In the genomic region with DNA sequence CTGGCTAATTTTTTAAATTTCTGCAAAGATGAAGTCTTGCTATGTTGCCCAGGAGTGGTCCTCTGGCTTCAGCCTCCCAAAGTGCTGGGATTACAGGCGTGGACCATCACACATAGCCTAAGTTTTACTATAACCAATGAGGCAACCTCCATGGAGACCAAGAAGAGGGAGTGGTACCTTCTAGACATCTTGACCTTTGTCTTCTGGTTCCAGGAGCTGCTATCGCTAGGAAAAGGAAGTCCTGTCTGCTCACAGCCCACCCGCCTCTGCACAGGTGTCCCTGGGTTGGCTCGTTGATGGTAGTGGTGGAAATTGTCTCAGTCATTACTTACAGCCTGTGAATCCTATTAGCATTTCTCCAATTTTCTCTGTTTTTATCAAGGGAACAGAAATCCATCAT, we compare ENCODE assay signal across 22 cellular contexts.
DNase-seq lines count a peak whose midpoint lies in the region; ATAC-seq and TF ChIP-seq lines count a peak whose summit lies in the region.
"Had no signal": no experiment of that assay in that cellular context is flagged by ENCODE, and none has a peak within 500 bp of the region (broad histone marks: within the 10 kb centered on the region; RNA-seq: fewer than 3 reads in every experiment).

No MANE protein-coding gene starts in this region.

- no peak overlapping the region for H3K4me3 ChIP-seq in BLaER1 treated with 17β-estradiol and CSF1 and Interleukin-3, amounts not matched to agents 10 nM and 100 nM
- H3K4me3 ChIP-seq in mucosa of descending colon, result no peak overlapping the region
- no peak overlapping the region for H3K4me3 ChIP-seq in psoas muscle
- H3K4me3 ChIP-seq: A549, GM23338 had no signal

- no peak overlapping the region; a peak in 1 of 22 replicates for H3K27ac ChIP-seq in BLaER1 treated with 17β-estradiol and CSF1 and Interleukin-3, amounts not matched to agents 10 nM and 100 nM
- H3K27ac ChIP-seq in KOPT-K1 (ENCODE audit: low read depth, low read length, poor library complexity, severe bottlenecking) (peak overlapping the region; percentile 42), psoas muscle (no peak overlapping the region)

- 77 to 88% (median 86%) methylated on average over 4 of the region's 4 CpGs for whole genome bisulfite sequencing in psoas muscle, 3 donors

- no peaks in the 10 kb centered on the region for H3K9me3 ChIP-seq in BLaER1 treated with 17β-estradiol and CSF1 and Interleukin-3, amounts not matched to agents 10 nM and 100 nM (replicated peaks in 1 of 11)
- H3K9me3 ChIP-seq in KOPT-K1 (ENCODE audit: insufficient read depth, low read length, poor library complexity, severe bottlenecking) (no peaks in the 10 kb centered on the region), mucosa of descending colon (no peaks in the 10 kb centered on the region), psoas muscle (no peaks in the 10 kb centered on the region)
- H3K9me3 ChIP-seq: A549, BE2C had no signal

- ATAC-seq in mucosa of descending colon (peak; percentile 26), psoas muscle (no peak)
- ATAC-seq: A549, GM23338, HCT116 had no signal

- no peak for TF ChIP-seq CTCF in mucosa of descending colon (IDR thresholded peaks at IDR 0.05)
- no peak for TF ChIP-seq CTCF in psoas muscle (IDR thresholded peaks at IDR 0.05)

- peaks cover 42 to 96% (median 54%) of the 10 kb centered on the region in 10 experiments for H3K4me1 ChIP-seq in BLaER1 treated with 17β-estradiol and CSF1 and Interleukin-3, amounts not matched to agents 10 nM and 100 nM
- H3K4me1 ChIP-seq in mucosa of descending colon (ENCODE audit: low read depth) (peaks cover 10% of the 10 kb centered on the region), psoas muscle (peaks cover 7% of the 10 kb centered on the region)

- DNase-seq in mucosa of descending colon (no peak), psoas muscle (no peak), NCI-H1694 (lab: John Stamatoyannopoulos, UW) (no peak)
- no peak for DNase-seq in stimulated activated CD4-positive, alpha-beta T cell treated with anti-CD3 and anti-CD28 coated beads, Interleukin-15, amount 100 ng/mL, for 24 hours
- DNase-seq: 8988T; ACHN; AML-193; BE2C; C1 segment of cervical spinal cord; Calu3; CD4-positive, alpha-beta memory T cell; COR-L47; DMS53; DMS79 treated with DMSO at 0.1 percent for 48 hours; GF-D8; H9; HFFc6 had no signal

- peak overlapping the region in 6 of 11 experiments; percentile 76 to 92 (median 85); a peak in 11 of 22 replicates for H3K4me2 ChIP-seq in BLaER1 treated with 17β-estradiol and CSF1 and Interleukin-3, amounts not matched to agents 10 nM and 100 nM
- H3K4me2 ChIP-seq: A549, GM23338 had no signal

- H3K9ac ChIP-seq in BLaER1 treated with 17β-estradiol and CSF1 and Interleukin-3, amounts not matched to agents 10 nM and 100 nM, result no peak overlapping the region

- H3K27me3 ChIP-seq in BLaER1 treated with 17β-estradiol and CSF1 and Interleukin-3, amounts not matched to agents 10 nM and 100 nM, result no peaks in the 10 kb centered on the region
- peaks cover 0 to 4% (median 0%) of the 10 kb centered on the region in 3 donors for H3K27me3 ChIP-seq in psoas muscle (ENCODE audit: insufficient read depth in 3 of 3, low read length in 2 of 3)
- H3K27me3 ChIP-seq: BE2C had no signal

- intact Hi-C loops in mucosa of descending colon (cut with DNase I, micrococcal nuclease) (no loop called here), psoas muscle (cut with DNase I) (no loop called here)

- H3K36me3 ChIP-seq in BLaER1 treated with 17β-estradiol and CSF1 and Interleukin-3, amounts not matched to agents 10 nM and 100 nM, result peaks cover 0 to 17% (median 0%) of the 10 kb centered on the region in 11 experiments; a peak in 2 of 22 replicates
- H3K36me3 ChIP-seq in KOPT-K1 (ENCODE audit: insufficient read depth, low read length) (no peaks in the 10 kb centered on the region), mucosa of descending colon (ENCODE audit: low read depth) (no peaks in the 10 kb centered on the region), psoas muscle (ENCODE audit: insufficient read depth in 1 of 2, low read depth in 1 of 2) (no peaks in the 10 kb centered on the region)
- H3K36me3 ChIP-seq: BE2C had no signal

- no peaks in the 10 kb centered on the region for H4K20me1 ChIP-seq in BLaER1 treated with 17β-estradiol and CSF1 and Interleukin-3, amounts not matched to agents 10 nM and 100 nM
